In the genomic region with DNA sequence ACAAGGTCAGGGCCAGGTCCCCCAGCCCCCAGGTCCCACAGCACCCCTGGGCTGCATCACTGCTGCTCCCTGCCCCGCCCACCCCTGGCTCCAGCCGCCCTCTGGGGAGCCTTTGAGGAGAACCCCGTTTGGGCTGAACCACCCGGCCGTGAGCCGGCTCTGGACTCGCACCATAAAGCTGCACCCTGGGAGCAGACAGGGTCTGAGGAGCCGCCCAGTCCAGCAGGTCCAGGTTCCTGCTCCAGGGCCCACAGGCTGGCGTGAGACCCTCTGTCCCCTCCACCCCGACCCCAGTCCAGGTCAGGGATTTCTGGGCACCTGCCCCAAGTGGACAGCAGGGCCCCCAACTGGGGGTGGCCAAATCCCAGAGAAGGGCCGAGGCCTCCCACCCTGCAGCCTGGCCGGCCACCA, we compare ENCODE assay signal across 23 cellular contexts. TPM values are rescaled to one million over a fixed set of nuclear protein-coding genes. Genes with fewer than 3 reads are reported as not detected.
"Had no signal": no experiment of that assay in that cellular context is flagged by ENCODE, and none has a peak within 500 bp of the region (broad histone marks: within the 10 kb centered on the region; RNA-seq: fewer than 3 reads in every experiment).

No MANE protein-coding gene starts in this region.

- H3K36me3 ChIP-seq: brain microvascular endothelial cell had no signal

- H3K27ac ChIP-seq: brain microvascular endothelial cell, KMS-11, SK-N-MC, VCaP had no signal

- H3K4me3 ChIP-seq: SK-N-MC had no signal

- ATAC-seq: activated CD4-positive, alpha-beta T cell treated with anti-CD3 and anti-CD28 coated beads for 36 hours; activated T-helper 17 cell treated with anti-CD3 and anti-CD28 coated beads, Interleukin-2, amount 50 U/mL, for 72 hours; PC-3; T-cell had no signal

- H3K9ac ChIP-seq: KMS-11 had no signal

- H3K27me3 ChIP-seq: brain microvascular endothelial cell had no signal

- H3K4me2 ChIP-seq: KMS-11 had no signal

- DNase-seq: activated CD4-positive, alpha-beta memory T cell treated with anti-CD3 and anti-CD28 coated beads, Interleukin-2, amount 10 ng/mL, durations not matched to agents 7 days and 5 days; activated CD4-positive, alpha-beta T cell treated with anti-CD3 and anti-CD28 coated beads for 36 hours; activated CD4-positive, alpha-beta T cell treated with anti-CD3 and anti-CD28 coated beads, Interleukin-2, amount 50 U/mL, for 1 hour; activated gamma-delta T cell; activated naive CD4-positive, alpha-beta T cell treated with anti-CD3 and anti-CD28 coated beads for 36 hours; activated T-cell treated with anti-CD3 and anti-CD28 coated beads for 4 hours; activated T-cell treated with anti-CD3 and anti-CD28 coated beads, Interleukin-2, amount 50 U/mL, for 48 hours; brain microvascular endothelial cell; MV-4-11; NCI-H1417 treated with DMSO at 0.1 percent for 48 hours; NCI-H2081; NCI-H510A treated with DMSO at 0.1 percent for 48 hours; NK-92 treated with Interleukin-12 subunit alpha and Interleukin-12 subunit beta, amount 100 ng/mL, for 24 hours; PC-3; T-cell; T-helper 2 cell had no signal

- FAIRE-seq: astrocyte had no signal

RNA-seq across cellular contexts. Expression of a gene that starts 8.3 kb away (rescaled TPM):
- total RNA-seq: activated CD4-positive, alpha-beta memory T cell treated with anti-CD3 and anti-CD28 coated beads, Interleukin-2, amount 10 ng/mL, durations not matched to agents 7 days and 5 days; activated CD4-positive, alpha-beta T cell treated with anti-CD3 and anti-CD28 coated beads for 36 hours; activated CD8-positive, alpha-beta memory T cell treated with anti-CD3 and anti-CD28 coated beads for 36 hours; activated naive CD4-positive, alpha-beta T cell treated with anti-CD3 and anti-CD28 coated beads for 36 hours; activated T-helper 17 cell treated with anti-CD3 and anti-CD28 coated beads, Interleukin-2, amount 50 U/mL, for 72 hours; MCF 10A; PC-3; T-cell had no signal

RNA-seq across cellular contexts. Expression of a gene that starts 59.8 kb away (rescaled TPM):
- total RNA-seq: activated CD4-positive, alpha-beta memory T cell treated with anti-CD3 and anti-CD28 coated beads, Interleukin-2, amount 10 ng/mL, durations not matched to agents 7 days and 5 days; activated CD8-positive, alpha-beta memory T cell treated with anti-CD3 and anti-CD28 coated beads for 36 hours; PC-3 had no signal
